In genomic region chr1:7852778-7853177, GRCh38 we compare ENCODE assay signal across 24 cellular contexts. TPM values are rescaled to one million over a fixed set of nuclear protein-coding genes. Genes with fewer than 3 reads are reported as not detected.
"Had no signal": no experiment of that assay in that cellular context is flagged by ENCODE, and none has a peak within 500 bp of the region (broad histone marks: within the 10 kb centered on the region; RNA-seq: fewer than 3 reads in every experiment).

TSS of gene UTS2 (minus strand) at chr1:7853065. CDS start at chr1:7853003, 62 bp downstream.

- H3K27me3 Mint-ChIP-seq: activated naive CD8-positive, alpha-beta T cell treated with anti-CD3 and anti-CD28 coated beads, Interleukin-2, amount 50 U/mL, for 24 hours; stimulated activated naive CD8-positive, alpha-beta T cell treated with anti-CD3 and anti-CD28 coated beads, Interleukin-15, Interleukin-2, amounts not matched to agents 100 ng/mL and 50 ng/mL, for 24 hours had no signal

- H3K9me3 ChIP-seq: lower lobe of right lung, psoas muscle, transverse colon, uterus had no signal

- H3K36me3 Mint-ChIP-seq: activated naive CD4-positive, alpha-beta T cell treated with anti-CD3 and anti-CD28 coated beads, Interleukin-2, amount 10 ng/mL, durations not matched to agents 7 days and 5 days; brain had no signal

- FAIRE-seq: islet of Langerhans had no signal

- H3K4me3 ChIP-seq: lower lobe of right lung, psoas muscle, transverse colon, uterus had no signal

- ATAC-seq: activated CD8-positive, alpha-beta T cell treated with anti-CD3 and anti-CD28 coated beads for 36 hours; activated naive CD8-positive, alpha-beta T cell treated with anti-CD3 and anti-CD28 coated beads, Interleukin-2, amount 50 U/mL, for 24 hours; effector memory CD8-positive, alpha-beta T cell; left colon; lower lobe of right lung; psoas muscle; right cardiac atrium had no signal

- H3K4me3 Mint-ChIP-seq: activated CD4-positive, alpha-beta T cell treated with anti-CD3 and anti-CD28 coated beads, Interleukin-2, amount 10 ng/mL, durations not matched to agents 24 days and 14 days; activated CD8-positive, alpha-beta T cell treated with anti-CD3 and anti-CD28 coated beads for 36 hours; activated naive CD4-positive, alpha-beta T cell treated with anti-CD3 and anti-CD28 coated beads, Interleukin-2, amount 10 ng/mL, durations not matched to agents 7 days and 5 days; activated naive CD8-positive, alpha-beta T cell treated with anti-CD3 and anti-CD28 coated beads, Interleukin-2, amount 50 U/mL, for 24 hours; brain; effector memory CD8-positive, alpha-beta T cell; neural crest cell; stimulated activated naive CD8-positive, alpha-beta T cell treated with anti-CD3 and anti-CD28 coated beads, Interleukin-15, Interleukin-2, amounts not matched to agents 100 ng/mL and 50 ng/mL, for 24 hours had no signal

- H3K27ac ChIP-seq: lower lobe of right lung, psoas muscle, transverse colon, uterus had no signal

- H3K27ac Mint-ChIP-seq: activated CD4-positive, alpha-beta T cell treated with anti-CD3 and anti-CD28 coated beads, Interleukin-2, amount 10 ng/mL, durations not matched to agents 24 days and 14 days; activated CD8-positive, alpha-beta T cell treated with anti-CD3 and anti-CD28 coated beads for 36 hours; activated naive CD4-positive, alpha-beta T cell treated with anti-CD3 and anti-CD28 coated beads, Interleukin-2, amount 10 ng/mL, durations not matched to agents 7 days and 5 days; activated naive CD8-positive, alpha-beta T cell treated with anti-CD3 and anti-CD28 coated beads, Interleukin-2, amount 50 U/mL, for 24 hours; stimulated activated naive CD8-positive, alpha-beta T cell treated with anti-CD3 and anti-CD28 coated beads, Interleukin-15, Interleukin-2, amounts not matched to agents 100 ng/mL and 50 ng/mL, for 24 hours had no signal

- H3K4me1 ChIP-seq: lower lobe of right lung, psoas muscle, transverse colon, uterus had no signal

- H3K27me3 ChIP-seq: transverse colon, uterus had no signal

- H3K36me3 ChIP-seq: lower lobe of right lung, transverse colon, uterus had no signal

- H3K9me3 Mint-ChIP-seq: activated CD4-positive, alpha-beta T cell treated with anti-CD3 and anti-CD28 coated beads, Interleukin-2, amount 10 ng/mL, durations not matched to agents 24 days and 14 days; activated CD8-positive, alpha-beta T cell treated with anti-CD3 and anti-CD28 coated beads for 36 hours; activated naive CD4-positive, alpha-beta T cell treated with anti-CD3 and anti-CD28 coated beads, Interleukin-2, amount 10 ng/mL, durations not matched to agents 7 days and 5 days; activated naive CD8-positive, alpha-beta T cell treated with anti-CD3 and anti-CD28 coated beads, Interleukin-2, amount 50 U/mL, for 24 hours; brain; effector memory CD8-positive, alpha-beta T cell; neural crest cell; stimulated activated naive CD8-positive, alpha-beta T cell treated with anti-CD3 and anti-CD28 coated beads, Interleukin-15, Interleukin-2, amounts not matched to agents 100 ng/mL and 50 ng/mL, for 24 hours had no signal

- DNase-seq: activated CD4-positive, alpha-beta T cell treated with anti-CD3 and anti-CD28 coated beads, Interleukin-2, amount 10 ng/mL, durations not matched to agents 24 days and 14 days; activated CD8-positive, alpha-beta T cell treated with anti-CD3 and anti-CD28 coated beads for 36 hours; activated naive CD4-positive, alpha-beta T cell treated with anti-CD3 and anti-CD28 coated beads, Interleukin-2, amount 10 ng/mL, durations not matched to agents 7 days and 5 days; activated naive CD8-positive, alpha-beta T cell treated with anti-CD3 and anti-CD28 coated beads, Interleukin-2, amount 50 U/mL, for 24 hours; activated T-cell treated with anti-CD3 and anti-CD28 coated beads, Interleukin-2, amount 50 U/mL, for 1 hour; anterior cingulate cortex; caudate nucleus; effector memory CD8-positive, alpha-beta T cell; left colon; lower lobe of right lung; psoas muscle; right cardiac atrium; stimulated activated CD4-positive, alpha-beta T cell treated with anti-CD3 and anti-CD28 coated beads, Interleukin-2, amount 100 ng/mL, for 48 hours; T-helper 2 cell; transverse colon; uterus had no signal

- H3K4me1 Mint-ChIP-seq: activated naive CD4-positive, alpha-beta T cell treated with anti-CD3 and anti-CD28 coated beads, Interleukin-2, amount 10 ng/mL, durations not matched to agents 7 days and 5 days; brain; neural crest cell had no signal

RNA-seq across cellular contexts. Expression of gene UTS2, which starts in this region (rescaled TPM):
- total RNA-seq: activated CD4-positive, alpha-beta T cell treated with anti-CD3 and anti-CD28 coated beads, Interleukin-2, amount 10 ng/mL, durations not matched to agents 24 days and 14 days; activated CD8-positive, alpha-beta T cell treated with anti-CD3 and anti-CD28 coated beads for 36 hours; dermis microvascular lymphatic vessel endothelial cell; fibroblast of villous mesenchyme; left colon; lower lobe of right lung; neural crest cell; osteocyte; right cardiac atrium; skeletal muscle tissue; transverse colon; uterus had no signal
